In the genomic region with DNA sequence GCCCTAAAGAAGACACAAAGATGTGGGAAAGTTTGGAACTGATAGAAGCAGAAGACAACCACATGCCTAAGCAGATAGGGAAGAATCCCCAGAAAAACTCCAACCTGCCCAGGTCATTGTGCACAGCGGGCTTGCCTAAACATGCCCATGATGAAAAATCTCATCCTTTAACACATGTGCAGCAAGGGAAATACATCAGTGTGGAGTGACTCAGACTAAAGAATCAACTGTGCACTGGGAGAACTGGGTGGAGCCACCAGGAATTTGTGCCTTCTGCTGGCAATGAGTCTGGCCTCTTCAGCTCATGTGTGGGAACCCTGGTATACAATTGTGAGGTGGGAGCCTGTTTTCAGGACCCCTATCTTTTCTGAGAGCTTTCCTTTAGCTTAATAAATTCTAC, we compare ENCODE assay signal across 24 cellular contexts.
"Had no signal": no experiment of that assay in that cellular context is flagged by ENCODE, and none has a peak within 500 bp of the region (broad histone marks: within the 10 kb centered on the region; RNA-seq: fewer than 3 reads in every experiment).

No MANE protein-coding gene starts in this region.

- H3K36me3 ChIP-seq: ascending aorta, cardiac muscle cell, gastrocnemius medialis, heart left ventricle, ovary, right lobe of liver, suprapubic skin, transverse colon, vagina had no signal

- H3K9me3 ChIP-seq: ascending aorta, gastrocnemius medialis, right lobe of liver, transverse colon, vagina had no signal

- H3K4me3 ChIP-seq: ascending aorta, cardiac muscle cell, gastrocnemius medialis, heart left ventricle, ovary, right lobe of liver, smooth muscle cell, suprapubic skin, transverse colon, vagina had no signal

- H3K27me3 ChIP-seq: ascending aorta, cardiac muscle cell, gastrocnemius medialis, heart left ventricle, ovary, right lobe of liver, suprapubic skin, transverse colon, vagina had no signal

- DNase-seq: activated CD4-positive, alpha-beta T cell treated with anti-CD3 and anti-CD28 coated beads for 48 hours; activated CD4-positive, CD25-positive, alpha-beta regulatory T cell; activated CD8-positive, alpha-beta T cell treated with anti-CD3 and anti-CD28 coated beads for 36 hours; activated naive CD4-positive, alpha-beta T cell treated with Interleukin-2 at 50 U/mL for 16 hours; activated T-cell treated with anti-CD3 and anti-CD28 coated beads, Interleukin-2, amount 50 U/mL, for 1 hour; effector CD8-positive, alpha-beta T cell; gastrocnemius medialis; heart left ventricle; kidney glomerular epithelial cell; left ventricle myocardium superior; mesendoderm; naive thymus-derived CD8-positive, alpha-beta T cell; ovary; right lobe of liver; stimulated activated CD4-positive, alpha-beta T cell treated with anti-CD3 and anti-CD28 coated beads, Interleukin-4, amount 100 ng/mL, for 1 hour; stimulated activated naive CD8-positive, alpha-beta T cell treated with anti-CD3 and anti-CD28 coated beads, Interleukin-15, amount 100 ng/mL, for 72 hours; T-helper 1 cell; T-helper 9 cell; transverse colon had no signal

- H3K4me2 ChIP-seq: smooth muscle cell had no signal

- H3K27ac ChIP-seq: ascending aorta, cardiac muscle cell, gastrocnemius medialis, heart left ventricle, ovary, right lobe of liver, suprapubic skin, transverse colon, vagina had no signal

- H3K4me1 ChIP-seq: ascending aorta, gastrocnemius medialis, heart left ventricle, right lobe of liver, suprapubic skin, transverse colon, vagina had no signal
